ENCODE assay signal across 19 cellular contexts in the genomic region with DNA sequence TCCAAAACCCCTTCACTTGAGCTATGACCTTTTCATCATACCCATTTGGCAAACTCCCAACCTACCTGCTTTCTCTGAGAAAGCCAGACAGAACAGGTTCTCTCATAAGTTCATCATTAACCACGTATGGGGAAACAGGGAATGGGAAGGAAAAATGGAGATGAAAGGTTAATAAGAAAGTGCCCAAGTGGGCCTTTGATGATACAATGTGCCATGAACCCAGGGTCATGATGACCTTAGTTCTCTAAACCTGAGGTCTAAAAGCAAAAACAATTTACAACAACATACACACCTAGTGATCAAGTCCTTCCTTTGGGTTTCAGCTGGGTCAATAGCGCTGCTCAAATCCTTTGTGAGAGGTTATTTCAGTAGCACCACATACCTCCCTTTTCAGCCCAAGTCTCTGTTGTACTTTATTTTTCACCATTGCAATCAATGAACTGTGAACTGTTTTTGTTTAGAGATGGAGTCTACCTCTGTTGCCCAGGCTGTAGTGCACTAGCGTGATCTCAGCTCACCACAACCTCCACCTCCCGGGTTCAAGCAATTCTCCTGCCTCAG. TPM values are rescaled to one million over a fixed set of nuclear protein-coding genes. Genes with fewer than 3 reads are reported as not detected.
DNase-seq lines count a peak whose midpoint lies in the region; ATAC-seq, FAIRE-seq and TF ChIP-seq lines count a peak whose summit lies in the region.
"Had no signal": no experiment of that assay in that cellular context is flagged by ENCODE, and none has a peak within 500 bp of the region (broad histone marks: within the 10 kb centered on the region; RNA-seq: fewer than 3 reads in every experiment).

No MANE protein-coding gene starts in this region.

- H3K79me2 ChIP-seq in osteoblast (ENCODE audit: insufficient read depth, low read length) = no peaks in the 10 kb centered on the region

- DNase-seq in GM19239 (ENCODE audit: insufficient read length, low spot score) = no peak
- no peak for DNase-seq in WTC11 (ENCODE audit: low spot score)
- DNase-seq in left kidney (ENCODE audit: low read depth, low spot score) = peak; percentile 59
- DNase-seq in osteoblast (ENCODE audit: insufficient read length, low spot score, missing footprints) = peak; percentile 3
- no peak for DNase-seq in SJCRH30
- no peak for DNase-seq in H7
- DNase-seq in occipital lobe (lab: John Stamatoyannopoulos, UW) = no peak
- DNase-seq: CD4-positive, alpha-beta memory T cell; GOT3; HFFc6; MG63; NCI-H1092 treated with DMSO at 0.1 percent for 48 hours; NCI-H1694 treated with DMSO at 0.1 percent for 48 hours; NCI-H2171 treated with DMSO at 0.1 percent for 48 hours; NCI-H510A; SHP77 treated with DMSO at 0.1 percent for 48 hours had no signal

- H3K4me2 ChIP-seq in osteoblast (ENCODE audit: insufficient read depth, low read length) = no peak overlapping the region

- TF ChIP-seq CTCF in WTC11 (IDR thresholded peaks at IDR 0.05) (no peak), osteoblast (IDR thresholded peaks at IDR 0.05; ENCODE audit: extremely low read depth, low read depth, low read length) (no peak)

- POLR2A ChIA-PET in WTC11 (lab: Charles Lee) = no interaction called here

- no peak overlapping the region for H3K27ac ChIP-seq in osteoblast (ENCODE audit: low read depth, low read length)
- H3K27ac ChIP-seq in SJCRH30 = no peak overlapping the region

- ATAC-seq in WTC11 = no peak
- no peak for ATAC-seq in HG03442 (IDR thresholded peaks at IDR 0.05; ENCODE audit: unreplicated experiment)

- H3K27me3 ChIP-seq in osteoblast (ENCODE audit: insufficient read depth, low read length) = no peaks in the 10 kb centered on the region
- no peaks in the 10 kb centered on the region for H3K27me3 ChIP-seq in SJCRH30
- no peaks in the 10 kb centered on the region for H3K27me3 ChIP-seq in H7 (ENCODE audit: control insufficient read depth, insufficient read depth, low read length)
- H3K27me3 ChIP-seq: MG63 had no signal

- H3K4me1 Mint-ChIP-seq in WTC11 = no peaks in the 10 kb centered on the region
- H3K4me1 Mint-ChIP-seq: B cell; CD4-positive, alpha-beta memory T cell had no signal

- H3K4me3 Mint-ChIP-seq in WTC11 = no peak overlapping the region
- H3K4me3 Mint-ChIP-seq: B cell; CD4-positive, alpha-beta memory T cell; HFFc6 had no signal

- peaks cover 29% of the 10 kb centered on the region for H3K36me3 Mint-ChIP-seq in WTC11
- H3K36me3 Mint-ChIP-seq: CD4-positive, alpha-beta memory T cell had no signal

- no peak overlapping the region for H3K27ac Mint-ChIP-seq in WTC11
- H3K27ac Mint-ChIP-seq: B cell, HFFc6 had no signal

- H3K4me3 ChIP-seq in osteoblast (ENCODE audit: insufficient read depth, low read length) (no peak overlapping the region), SJCRH30 (no peak overlapping the region), H7 (ENCODE audit: insufficient read depth, low read depth, low read length) (no peak overlapping the region)
- H3K4me3 ChIP-seq: MG63 had no signal

- peaks cover 5% of the 10 kb centered on the region; the same call in 1 of the 2 replicates for H3K27me3 Mint-ChIP-seq in WTC11 (ENCODE audit: low read depth)
- H3K27me3 Mint-ChIP-seq: B cell; CD4-positive, alpha-beta memory T cell had no signal

- no peaks in the 10 kb centered on the region for H3K9me3 ChIP-seq in osteoblast (ENCODE audit: low read depth, low read length)
- no peaks in the 10 kb centered on the region for H3K9me3 ChIP-seq in SJCRH30 (replicated peaks)
- H3K9me3 ChIP-seq: MG63 had no signal

- CTCF ChIA-PET in WTC11 (lab: Charles Lee) = no interaction called here

- H3K4me1 ChIP-seq in osteoblast (ENCODE audit: insufficient read depth, low read length) (no peaks in the 10 kb centered on the region), SJCRH30 (peaks cover 14% of the 10 kb centered on the region; the same call in 1 of the 2 replicates)

- no peak overlapping the region for H2AFZ ChIP-seq in osteoblast (ENCODE audit: low read length)

- peaks cover 14% of the 10 kb centered on the region for H3K36me3 ChIP-seq in osteoblast (ENCODE audit: insufficient read depth, low read length)
- no peaks in the 10 kb centered on the region for H3K36me3 ChIP-seq in SJCRH30
- H3K36me3 ChIP-seq in H7 (replicated peaks; ENCODE audit: control insufficient read depth, insufficient read depth, low read length) = peaks cover 13% of the 10 kb centered on the region

- no peaks in the 10 kb centered on the region for H3K9me3 Mint-ChIP-seq in WTC11
- H3K9me3 Mint-ChIP-seq: CD4-positive, alpha-beta memory T cell; HFFc6 had no signal

- peak; percentile 11 for FAIRE-seq in GM19239 (lab: Jason Lieb, UNC)

- H4K20me1 ChIP-seq in osteoblast (ENCODE audit: insufficient read depth, low read length) = no peaks in the 10 kb centered on the region

TF ChIP-seq in WTC11, 78 proteins besides CTCF, POLR2A, EP300 and RAD21:
- TF ChIP-seq, protein P1, sequence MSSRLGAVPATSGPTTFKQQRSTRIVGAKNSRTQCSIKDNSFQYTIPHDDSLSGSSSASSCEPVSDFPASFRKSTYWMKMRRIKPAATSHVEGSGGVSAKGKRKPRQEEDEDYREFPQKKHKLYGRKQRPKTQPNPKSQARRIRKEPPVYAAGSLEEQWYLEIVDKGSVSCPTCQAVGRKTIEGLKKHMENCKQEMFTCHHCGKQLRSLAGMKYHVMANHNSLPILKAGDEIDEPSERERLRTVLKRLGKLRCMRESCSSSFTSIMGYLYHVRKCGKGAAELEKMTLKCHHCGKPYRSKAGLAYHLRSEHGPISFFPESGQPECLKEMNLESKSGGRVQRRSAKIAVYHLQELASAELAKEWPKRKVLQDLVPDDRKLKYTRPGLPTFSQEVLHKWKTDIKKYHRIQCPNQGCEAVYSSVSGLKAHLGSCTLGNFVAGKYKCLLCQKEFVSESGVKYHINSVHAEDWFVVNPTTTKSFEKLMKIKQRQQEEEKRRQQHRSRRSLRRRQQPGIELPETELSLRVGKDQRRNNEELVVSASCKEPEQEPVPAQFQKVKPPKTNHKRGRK (CRISPR knock-in tag; IDR thresholded peaks at IDR 0.05; ENCODE audit: borderline replicate concordance) = no peak
- peak; percentile 45; the same call in 1 of the 2 replicates for TF ChIP-seq GABPB1 (CRISPR knock-in tag; IDR thresholded peaks at IDR 0.05)

RNA-seq across cellular contexts. Expression of gene RANGRF, which starts 14.5 kb away (rescaled TPM):
- total RNA-seq in WTC11 (2021) (32.7 to 36.8 TPM (median 34.6 TPM) in 3 replicates), osteoblast (8.0 and 8.3 TPM in 2 replicates), occipital lobe (3.7 TPM)
- total RNA-seq in SJCRH30 (2014; rRNA removed; shearing (Covaris generic)) = 17.9 and 19.2 TPM in 2 replicates
- 12.7 TPM in 2 replicates for total RNA-seq in H7 (2014; rRNA removed; shearing (Covaris generic))

RNA-seq across cellular contexts. Expression of gene SLC25A35, which starts 21.2 kb away (rescaled TPM):
- 4.5 to 7.6 TPM (median 5.4 TPM) in 3 replicates for total RNA-seq in WTC11 (2021)
- 1.1 and 2.1 TPM in 2 replicates for total RNA-seq in osteoblast
- total RNA-seq in SJCRH30 (2014; rRNA removed; shearing (Covaris generic)) = 1.0 and 1.6 TPM in 2 replicates
- total RNA-seq in H7 (2014; rRNA removed; shearing (Covaris generic)) = 2.3 and 5.6 TPM in 2 replicates
- 0.31 TPM for total RNA-seq in occipital lobe

RNA-seq across cellular contexts. Expression of gene PFAS, which starts 24.9 kb away (rescaled TPM):
- 229 to 246 TPM (median 229 TPM) in 3 replicates for total RNA-seq in WTC11 (2021)
- total RNA-seq in osteoblast = 14.1 and 18.8 TPM in 2 replicates
- total RNA-seq in SJCRH30 (2014; rRNA removed; shearing (Covaris generic)) = 55.8 and 64.6 TPM in 2 replicates
- 101 and 122 TPM in 2 replicates for total RNA-seq in H7 (2014; rRNA removed; shearing (Covaris generic))
- 20.0 TPM for total RNA-seq in occipital lobe

RNA-seq across cellular contexts. Expression of gene CTC1, which starts 26.1 kb away (rescaled TPM):
- total RNA-seq in WTC11 (2021) (36.1 to 42.5 TPM (median 40.4 TPM) in 3 replicates), osteoblast (6.2 and 7.6 TPM in 2 replicates), occipital lobe (12.2 TPM)
- 6.9 and 8.3 TPM in 2 replicates for total RNA-seq in SJCRH30 (2014; rRNA removed; shearing (Covaris generic))
- total RNA-seq in H7 (2014; rRNA removed; shearing (Covaris generic)) = 14.1 and 14.3 TPM in 2 replicates

RNA-seq across cellular contexts. Expression of gene ARHGEF15, which starts 36.1 kb away (rescaled TPM):
- total RNA-seq in WTC11 (2021) (1.5 to 2.8 TPM (median 1.8 TPM) in 3 replicates), osteoblast (not detected in 2 replicates), occipital lobe (0.47 TPM)
- total RNA-seq in SJCRH30 (2014; rRNA removed; shearing (Covaris generic)) = 0.71 and 1.8 TPM in 2 replicates
- 1.00 and 1.6 TPM in 2 replicates for total RNA-seq in H7 (2014; rRNA removed; shearing (Covaris generic))
- total RNA-seq: B cell; CD4-positive, alpha-beta memory T cell; Daoy; HFFc6 had no signal

Comparison
In these comparisons a context has a peak if more than half of its experiments do, and no peak if none do; other contexts are left out.
1. DNase-seq: peak in left kidney (single experiment) and osteoblast (single experiment); none in GM19239 (single experiment), WTC11 (single experiment), SJCRH30 (0 of 2), H7 (single experiment) and occipital lobe (single experiment).